In genomic region chr9:132945186-132946130, GRCh38 we compare ENCODE assay signal across 8 cellular contexts. TPM values are rescaled to one million over a fixed set of nuclear protein-coding genes. Genes with fewer than 3 reads are reported as not detected.
DNase-seq lines count a peak whose midpoint lies in the region; ATAC-seq and TF ChIP-seq lines count a peak whose summit lies in the region.

No MANE protein-coding gene starts in this region.

- ATAC-seq in GM19324 (IDR thresholded peaks at IDR 0.05; ENCODE audit: low FRiP score, unreplicated experiment), result no peak

- H3K4me1 ChIP-seq in HUES64 (ENCODE audit: insufficient read depth, low read length) (peaks cover 29% of the 10 kb centered on the region), colonic mucosa (peaks cover 15% of the 10 kb centered on the region)

- H3K9ac ChIP-seq in HUES64 (ENCODE audit: low read depth, low read length) (peak overlapping the region; percentile 99), colonic mucosa (ENCODE audit: low read depth in 2 of 2, low read length in 2 of 2) (peak overlapping the region; percentile 67 to 89)

- peaks cover 0 to 2% (median 0%) of the 10 kb centered on the region in 7 donors for H3K9me3 Mint-ChIP-seq in CD14-positive monocyte
- H3K9me3 Mint-ChIP-seq in nephron, result no peaks in the 10 kb centered on the region

- peak overlapping the region; percentile 85 to 98 for H3K4me3 Mint-ChIP-seq in CD14-positive monocyte
- H3K4me3 Mint-ChIP-seq in nephron, result peak overlapping the region; percentile 97 to 98 (median 97)

- H3K27ac Mint-ChIP-seq in CD14-positive monocyte, result peak overlapping the region; percentile 99 to 100 (median 100)
- H3K27ac Mint-ChIP-seq in nephron, result peak overlapping the region; percentile 99

- no peak for DNase-seq in CD14-positive monocyte (ENCODE audit: low spot score)
- DNase-seq in colonic mucosa, result no peak
- no peak for DNase-seq in ACHN
- no peak for DNase-seq in DMS79 (lab: John Stamatoyannopoulos, UW)
- DNase-seq in EL, result no peak

- no peaks in the 10 kb centered on the region for H3K27me3 ChIP-seq in HUES64 (ENCODE audit: insufficient read depth, low read length)
- H3K27me3 ChIP-seq in colonic mucosa, result no peaks in the 10 kb centered on the region

- peak overlapping the region; percentile 98 for H3K4me3 ChIP-seq in HUES64 (ENCODE audit: low read length)
- peak overlapping the region; percentile 99 for H3K4me3 ChIP-seq in colonic mucosa

- H3K36me3 Mint-ChIP-seq in CD14-positive monocyte (no peaks in the 10 kb centered on the region), nephron (ENCODE audit: low read depth) (no peaks in the 10 kb centered on the region)

- H3K9me3 ChIP-seq in HUES64 (ENCODE audit: insufficient read depth, low read depth, low read length) (no peaks in the 10 kb centered on the region), colonic mucosa (no peaks in the 10 kb centered on the region)

- H3K27ac ChIP-seq in HUES64 (ENCODE audit: low read depth, low read length) (peak overlapping the region; percentile 64; the same call in 1 of the 2 replicates), colonic mucosa (peak overlapping the region; percentile 89)

- intact Hi-C loops in CD14-positive monocyte (cut with micrococcal nuclease) (loop anchor here in 1 of 2 donors (10.0 kb wide), 1 partner anchor 389 kb away; the partner anchor contains the start of gene SURF6), colonic mucosa (cut with DNase I) (no loop called here)

- H3K36me3 ChIP-seq in HUES64 (ENCODE audit: insufficient read depth, low read length), result no peaks in the 10 kb centered on the region
- H3K36me3 ChIP-seq in colonic mucosa, result no peaks in the 10 kb centered on the region

- WGBS in HUES64, result 70% methylated on average over 23 of the region's 23 CpGs

- H3K27me3 Mint-ChIP-seq in CD14-positive monocyte (ENCODE audit: low read depth in 3 of 3), result peaks cover 0 to 3% (median 0%) of the 10 kb centered on the region in 3 donors
- no peaks in the 10 kb centered on the region for H3K27me3 Mint-ChIP-seq in nephron (ENCODE audit: low read depth)

- peaks cover 20% of the 10 kb centered on the region for H3K4me1 Mint-ChIP-seq in CD14-positive monocyte
- H3K4me1 Mint-ChIP-seq in nephron, result peaks cover 47% of the 10 kb centered on the region

- in situ Hi-C loops in ACHN (cut with HindIII; ENCODE audit: low pct_ligation_motif_present, low pct_unique_long_range_greater_than_20kb, low sequenced_read_pairs), result no loop called here

- TF ChIP-seq CTCF in CD14-positive monocyte (IDR thresholded peaks at IDR 0.05) (no peak), colonic mucosa (IDR thresholded peaks at IDR 0.05) (no peak), nephron (IDR thresholded peaks at IDR 0.05; ENCODE audit: unreplicated experiment in 3 of 3) (no peak)

RNA-seq across cellular contexts. Expression of gene TSC1, which starts 1.0 kb away (rescaled TPM):
- polyA plus RNA-seq in CD14-positive monocyte, result 1 to 10 TPM; 3.3 to 5.8 TPM
- polyA plus RNA-seq in HUES64 (2013, experiment 1 of 2), result 17.4 TPM
- polyA plus RNA-seq in HUES64 (2013, experiment 2 of 2), result 22.2 TPM
- 10 to 100 TPM; 29.4 to 46.6 TPM for total RNA-seq in colonic mucosa

RNA-seq across cellular contexts. Expression of gene GFI1B, which starts 33.0 kb away (rescaled TPM):
- polyA plus RNA-seq in CD14-positive monocyte, result under 1 TPM; 0.06 to 0.21 TPM
- polyA plus RNA-seq in HUES64 (2013, experiment 1 of 2), result not detected
- polyA plus RNA-seq in HUES64 (2013, experiment 2 of 2), result 0.19 TPM
- total RNA-seq in colonic mucosa, result 1 to 10 TPM; 1.1 to 1.3 TPM
